13 cellular contexts compared by ENCODE assay signal in the genomic region with DNA sequence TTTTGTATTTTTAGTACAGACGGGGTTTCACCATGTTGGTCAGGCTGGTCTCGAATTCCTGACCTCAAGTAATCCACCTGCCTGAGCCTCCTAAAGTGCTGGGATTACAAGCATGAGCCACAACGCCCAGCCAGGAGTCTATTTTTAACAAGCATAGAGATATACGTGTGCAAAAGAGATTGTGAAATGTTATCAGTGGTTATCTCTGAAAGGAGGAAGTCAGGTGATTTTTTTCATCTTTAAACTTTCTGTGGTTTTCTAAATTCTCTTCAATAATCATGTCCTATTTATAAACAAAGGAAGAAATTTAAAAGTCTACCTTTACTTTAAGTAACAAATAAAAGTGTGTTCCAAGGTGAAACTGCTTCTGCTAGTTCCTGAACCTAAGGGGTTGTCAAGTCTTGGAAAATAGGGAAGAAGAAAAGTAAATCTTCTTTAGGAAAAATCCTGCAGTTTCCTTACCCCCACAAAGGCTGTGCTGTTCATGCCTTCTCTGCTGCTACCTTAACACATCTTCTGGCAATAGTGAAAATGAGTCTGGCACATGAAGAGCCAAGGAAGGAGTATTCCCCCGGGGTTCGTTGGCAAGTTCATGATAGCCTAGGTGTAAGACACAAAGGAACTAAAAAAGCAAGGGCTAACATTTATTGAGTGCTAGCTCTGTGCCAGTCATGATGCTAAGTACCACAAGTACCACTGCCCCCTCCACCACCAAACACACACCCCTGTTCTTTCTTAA. TPM values are rescaled to one million over a fixed set of nuclear protein-coding genes. Genes with fewer than 3 reads are reported as not detected.
A peak's percentile ranks its signal among the peaks of the same experiment; 100 is the strongest.
DNase-seq lines count a peak whose midpoint lies in the region; ATAC-seq, FAIRE-seq and TF ChIP-seq lines count a peak whose summit lies in the region.
"Had no signal": no experiment of that assay in that cellular context is flagged by ENCODE, and none has a peak within 500 bp of the region (broad histone marks: within the 10 kb centered on the region; RNA-seq: fewer than 3 reads in every experiment).

No MANE protein-coding gene starts in this region.

- no peaks in the 10 kb centered on the region for H3K27me3 Mint-ChIP-seq in Caco-2 (ENCODE audit: insufficient read depth, unreplicated experiment)

- TF ChIP-seq RAD21 in HepG2 (CRISPR knock-in tag; IDR thresholded peaks at IDR 0.05), result no peak

- H3K36me3 Mint-ChIP-seq in Caco-2 (ENCODE audit: insufficient read depth, unreplicated experiment), result peaks cover 19% of the 10 kb centered on the region

- POLR2A ChIA-PET in Caco-2 (lab: Charles Lee), result no interaction called here
- POLR2A ChIA-PET in HepG2 (lab: Yijun Ruan, JAX), result no interaction called here

- CTCF ChIA-PET in Caco-2 (lab: Charles Lee) (no interaction called here), HepG2 (lab: Yijun Ruan, JAX; ENCODE audit: low intra/inter-chr PET ratio, low total read pairs) (no interaction called here)

- no peaks in the 10 kb centered on the region for H3K79me2 ChIP-seq in HepG2 (ENCODE audit: insufficient read depth, low read length)

- ATAC-seq in GM21529 (IDR thresholded peaks at IDR 0.05; ENCODE audit: unreplicated experiment) (peak; percentile 79), HG03521 (IDR thresholded peaks at IDR 0.05; ENCODE audit: unreplicated experiment) (peak; percentile 61), HepG2 (no peak)

- no peak for FAIRE-seq in HepG2 (lab: Jason Lieb, UNC)

- H3K36me3 ChIP-seq in Caco-2 (ENCODE audit: control insufficient read depth, insufficient read depth, low read length) (no peaks in the 10 kb centered on the region; the same call in 1 of the 2 replicates), colonic mucosa (no peaks in the 10 kb centered on the region), HepG2 (replicated peaks in 1 of 2; ENCODE audit: control insufficient read depth in 1 of 2, insufficient read depth in 2 of 2, low read length in 2 of 2) (no peaks in the 10 kb centered on the region)
- H3K36me3 ChIP-seq: suprapubic skin had no signal

- H3K27ac ChIP-seq in colonic mucosa, result peak overlapping the region; percentile 36
- no peak overlapping the region for H3K27ac ChIP-seq in HepG2 (ENCODE audit: extremely low read length, insufficient read depth, low read length)
- no peak overlapping the region for H3K27ac ChIP-seq in substantia nigra (ENCODE audit: low read depth, low read length, poor library complexity, severe bottlenecking)
- H3K27ac ChIP-seq: suprapubic skin had no signal

- no peak overlapping the region for H2AFZ ChIP-seq in HepG2 (ENCODE audit: low read length)

- no peaks in the 10 kb centered on the region for H4K20me1 ChIP-seq in HepG2 (ENCODE audit: insufficient read depth, low read length)

- no peak overlapping the region for H3K4me3 ChIP-seq in Caco-2 (ENCODE audit: low read depth, low read length)
- H3K4me3 ChIP-seq in colonic mucosa, result no peak overlapping the region
- no peak overlapping the region for H3K4me3 ChIP-seq in HepG2 (replicated peaks in 1 of 3; ENCODE audit: insufficient read depth in 1 of 3, low read depth in 2 of 3, low read length in 3 of 3)
- H3K4me3 ChIP-seq: suprapubic skin had no signal

- H3K9me3 Mint-ChIP-seq in Caco-2 (ENCODE audit: unreplicated experiment), result peaks cover 29% of the 10 kb centered on the region

- no peak for TF ChIP-seq POLR2A in HepG2 (IDR thresholded peaks at IDR 0.05; ENCODE audit: insufficient read depth in 1 of 2, low read depth in 2 of 2, low read length in 2 of 2)

- intact Hi-C loops in Caco-2 (cut with micrococcal nuclease; ENCODE audit: unreplicated experiment), result loop anchor here (1.0 kb wide), 1 partner anchor 51 kb away; no protein-coding TSS in a partner anchor
- intact Hi-C loops in colonic mucosa (cut with DNase I), result no loop called here
- intact Hi-C loops in HepG2 (cut with micrococcal nuclease; ENCODE audit: unreplicated experiment), result no loop called here

- TF ChIP-seq CTCF in Caco-2 (IDR thresholded peaks at IDR 0.05; ENCODE audit: insufficient read depth in 1 of 2, low read depth in 1 of 2, low read length in 1 of 2, severe bottlenecking in 1 of 2, unreplicated experiment in 1 of 2), result no peak
- TF ChIP-seq CTCF in colonic mucosa (IDR thresholded peaks at IDR 0.05), result no peak
- no peak for TF ChIP-seq CTCF in HepG2 (CRISPR knock-in tag; IDR thresholded peaks at IDR 0.05)

- H3K27me3 ChIP-seq in Caco-2 (replicated peaks; ENCODE audit: control insufficient read depth, insufficient read depth, low read length) (no peaks in the 10 kb centered on the region), colonic mucosa (no peaks in the 10 kb centered on the region), HepG2 (ENCODE audit: control insufficient read depth in 1 of 2, insufficient read depth in 2 of 2, low read length in 2 of 2) (no peaks in the 10 kb centered on the region)

- H3K4me1 Mint-ChIP-seq in Caco-2 (ENCODE audit: low read depth, unreplicated experiment), result peaks cover 29% of the 10 kb centered on the region

- no peak overlapping the region for H3K4me2 ChIP-seq in HepG2 (ENCODE audit: low read depth, low read length)

- peak overlapping the region in 1 of 2 donors; percentile 21 for H3K9ac ChIP-seq in colonic mucosa (ENCODE audit: low read depth in 2 of 2, low read length in 2 of 2)
- no peak overlapping the region for H3K9ac ChIP-seq in HepG2 (ENCODE audit: insufficient read depth, low read depth, low read length)

- BruUV-seq in Caco-2 (replicated peaks; lab: Mats Ljungman, UMichigan) (no TSS peak), HepG2 (replicated peaks; lab: Mats Ljungman, UMichigan) (no TSS peak)

- WGBS in HepG2 (ENCODE audit: low lambda C conversion rate), result 25% methylated on average over 6 of the region's 6 CpGs

- no peak overlapping the region for H3K4me3 Mint-ChIP-seq in Caco-2 (ENCODE audit: unreplicated experiment)
- H3K4me3 Mint-ChIP-seq: activated naive CD4-positive, alpha-beta T cell treated with anti-CD3 and anti-CD28 coated beads for 36 hours had no signal

- H3K4me1 ChIP-seq in Caco-2 (peaks cover 37% of the 10 kb centered on the region), colonic mucosa (no peaks in the 10 kb centered on the region), HepG2 (ENCODE audit: insufficient read depth, low read length) (no peaks in the 10 kb centered on the region)
- H3K4me1 ChIP-seq: suprapubic skin had no signal

- H3K27ac Mint-ChIP-seq in Caco-2 (ENCODE audit: unreplicated experiment), result peak overlapping the region; percentile 47
- H3K27ac Mint-ChIP-seq: activated naive CD4-positive, alpha-beta T cell treated with anti-CD3 and anti-CD28 coated beads for 36 hours had no signal

- in situ Hi-C loops in HepG2 (cut with HindIII; ENCODE audit: extremely low pct_ligation_motif_present, low pct_unique_long_range_greater_than_20kb), result no loop called here

- TF ChIP-seq EP300 in HepG2 (IDR thresholded peaks at IDR 0.05; ENCODE audit: low read depth in 2 of 2, low read length in 2 of 2) (no peak), HepG2 (CRISPR knock-in tag; IDR thresholded peaks at IDR 0.05; ENCODE audit: borderline replicate concordance) (no peak)

- DNase-seq in Caco-2 (peak; percentile 29 to 45), colonic mucosa (peak; percentile 29), HepG2 (ENCODE audit: low spot score) (no peak), nucleus accumbens (lab: John Stamatoyannopoulos, UW) (no peak), substantia nigra (lab: John Stamatoyannopoulos, UW) (no peak)
- no peak for DNase-seq in activated effector memory CD4-positive, alpha-beta T cell treated with Interleukin-2 at 50 U/mL for 16 hours
- DNase-seq: activated naive CD4-positive, alpha-beta T cell treated with anti-CD3 and anti-CD28 coated beads for 36 hours; effector CD8-positive, alpha-beta T cell; NCI-H1417; stimulated activated CD4-positive, alpha-beta T cell treated with anti-CD3 and anti-CD28 coated beads, Interleukin-2, amount 100 ng/mL, for 24 hours had no signal

- H3K9me3 ChIP-seq in Caco-2 (peaks cover 22% of the 10 kb centered on the region), colonic mucosa (no peaks in the 10 kb centered on the region), HepG2 (ENCODE audit: low read length) (peaks cover 22% of the 10 kb centered on the region)

TF ChIP-seq in HepG2, 621 proteins besides CTCF, POLR2A, EP300 and RAD21 (continues in another document):
- TF ChIP-seq AGO1 (IDR thresholded peaks at IDR 0.05; ENCODE audit: low read depth, low read length, poor library complexity, severe bottlenecking) (no peak), NCOA2 (CRISPR knock-in tag; IDR thresholded peaks at IDR 0.05) (no peak), SP2 (CRISPR knock-in tag; IDR thresholded peaks at IDR 0.05) (no peak), ZSCAN30 (CRISPR knock-in tag; IDR thresholded peaks at IDR 0.05) (no peak), GPN1 (CRISPR knock-in tag; IDR thresholded peaks at IDR 0.05; ENCODE audit: borderline replicate concordance) (no peak), ZFP41 (CRISPR knock-in tag; IDR thresholded peaks at IDR 0.05; ENCODE audit: borderline replicate concordance) (no peak), ZNF570 (CRISPR knock-in tag; IDR thresholded peaks at IDR 0.05; ENCODE audit: borderline replicate concordance) (no peak), ZNF121 (CRISPR knock-in tag; IDR thresholded peaks at IDR 0.05) (no peak), RXRA (CRISPR knock-in tag; IDR thresholded peaks at IDR 0.05) (no peak)

RNA-seq across cellular contexts. Expression of gene CYP26A1, which starts 51.1 kb away (rescaled TPM):
- 0.82 and 0.93 TPM in 2 replicates for total RNA-seq in Caco-2 (2022)
- not detected for total RNA-seq in colonic mucosa
- not detected in 2 replicates for total RNA-seq in HepG2 (2016; rRNA removed; fragmentation: Illumina TruSeq; extraction: Trizol)
- not detected in 2 replicates for total RNA-seq in HepG2 (2016; cell fraction: cytosol; rRNA removed; fragmentation: Illumina TruSeq; extraction: Trizol; ENCODE audit: low read depth)
- not detected in 2 replicates for total RNA-seq in HepG2 (2016; cell fraction: insoluble cytoplasmic fraction; rRNA removed; fragmentation: Illumina TruSeq; extraction: Trizol)
- not detected in 2 replicates for total RNA-seq in HepG2 (2016; cell fraction: membrane; rRNA removed; fragmentation: Illumina TruSeq; extraction: Trizol)
- not detected in 2 replicates for total RNA-seq in HepG2 (2016; cell fraction: nucleus; rRNA removed; fragmentation: Illumina TruSeq; extraction: Trizol)
- 0.15 and 0.31 TPM in 2 replicates for polyA plus RNA-seq in HepG2 (2011; rRNA removed)
- 0.14 and 0.48 TPM in 2 replicates for polyA plus RNA-seq in HepG2 (2011; cell fraction: cytosol; rRNA removed)
- polyA plus RNA-seq in HepG2 (2011; cell fraction: nucleus; rRNA removed), result 1.4 and 1.6 TPM in 2 replicates
- not detected in 2 replicates for polyA plus RNA-seq in HepG2 (2012)
- not detected in 2 replicates for polyA plus RNA-seq in HepG2 (2016; cell fraction: cytosol; fragmentation: Illumina TruSeq; extraction: Trizol; ENCODE audit: low read depth)
- not detected in 2 replicates for polyA plus RNA-seq in HepG2 (2016; cell fraction: insoluble cytoplasmic fraction; fragmentation: Illumina TruSeq; extraction: Trizol; ENCODE audit: low read depth)
- not detected in 2 replicates for polyA plus RNA-seq in HepG2 (2016; cell fraction: membrane; fragmentation: Illumina TruSeq; extraction: Trizol; ENCODE audit: low read depth)
- not detected in 2 replicates for polyA plus RNA-seq in HepG2 (2016; cell fraction: nucleus; fragmentation: Illumina TruSeq; extraction: Trizol; ENCODE audit: insufficient read depth, low read depth)
- polyA minus RNA-seq in HepG2 (2011; rRNA and poly(A)+ RNA removed; ENCODE audit: low replicate concordance), result 0.20 TPM in 1 of 2 replicates, not detected in the other
- polyA minus RNA-seq in HepG2 (2011; cell fraction: cytosol; rRNA and poly(A)+ RNA removed), result not detected in 2 replicates
- 0.13 TPM in 1 of 2 replicates, not detected in the other for polyA minus RNA-seq in HepG2 (2011; cell fraction: nucleus; rRNA and poly(A)+ RNA removed)
- total RNA-seq: activated naive CD4-positive, alpha-beta T cell treated with anti-CD3 and anti-CD28 coated beads for 36 hours had no signal

Comparison
In these comparisons a context has a peak if more than half of its experiments do, and no peak if none do; other contexts are left out.
1. DNase-seq: peak in Caco-2 (2 of 2) and colonic mucosa (single experiment); none in activated effector memory CD4-positive, alpha-beta T cell treated with Interleukin-2 at 50 U/mL for 16 hours (single experiment), HepG2 (single experiment), nucleus accumbens (0 of 56) and substantia nigra (0 of 49).